1 cellular context compared by ENCODE assay signal in genomic region chr2:11618708-11619062, GRCh38.
TF ChIP-seq lines count a peak whose summit lies in the region.

No MANE protein-coding gene starts in this region.

TF ChIP-seq in K562, 482 proteins besides CTCF, POLR2A, EP300 and RAD21:
- TF ChIP-seq NFIX (CRISPR knock-in tag; IDR thresholded peaks at IDR 0.05; ENCODE audit: low read depth) = no peak
- no peak for TF ChIP-seq ZNF512 (tag; IDR thresholded peaks at IDR 0.05)
- TF ChIP-seq LCOR (CRISPR knock-in tag; IDR thresholded peaks at IDR 0.05) = no peak
- TF ChIP-seq SNAPC5 (CRISPR knock-in tag; IDR thresholded peaks at IDR 0.05) = no peak
- no peak for TF ChIP-seq DEAF1 (CRISPR knock-in tag; IDR thresholded peaks at IDR 0.05)
- TF ChIP-seq EGR1 (conservative IDR thresholded peaks at IDR 0.05) = peak; percentile 6; the same call in 1 of the 2 replicates
